Comparison of ENCODE assay signal across 37 cellular contexts in genomic region chr4:64022560-64022959, GRCh38.
"Had no signal": no experiment of that assay in that cellular context is flagged by ENCODE, and none has a peak within 500 bp of the region (broad histone marks: within the 10 kb centered on the region; RNA-seq: fewer than 3 reads in every experiment).

No MANE protein-coding gene starts in this region.

- H3K4me3 Mint-ChIP-seq: activated naive CD4-positive, alpha-beta T cell treated with anti-CD3 and anti-CD28 coated beads for 36 hours; activated naive CD4-positive, alpha-beta T cell treated with anti-CD3 and anti-CD28 coated beads, Interleukin-2, amount 10 ng/mL, durations not matched to agents 7 days and 5 days; activated naive CD4-positive, alpha-beta T cell treated with anti-CD3 and anti-CD28 coated beads, Interleukin-2, amount 50 U/mL, for 24 hours; activated naive CD8-positive, alpha-beta T cell; activated naive CD8-positive, alpha-beta T cell treated with anti-CD3 and anti-CD28 coated beads for 36 hours; activated naive CD8-positive, alpha-beta T cell treated with anti-CD3 and anti-CD28 coated beads, Interleukin-2, amount 10 ng/mL, durations not matched to agents 7 days and 5 days; activated naive CD8-positive, alpha-beta T cell treated with anti-CD3 and anti-CD28 coated beads, Interleukin-2, amount 50 U/mL, for 24 hours; activated T-cell treated with anti-CD3 and anti-CD28 coated beads, Interleukin-2, amount 50 U/mL, for 24 hours; activated T-cell treated with anti-CD3 and anti-CD28 coated beads, Interleukin-2, amount 50 U/mL, for 4 hours; activated T-cell treated with anti-CD3 and anti-CD28 coated beads, Interleukin-2, amount 50 U/mL, for 72 hours; activated T-helper 1 cell treated with anti-CD3 and anti-CD28 coated beads, Interleukin-12 subunit alpha, Interleukin-12 subunit beta, Interleukin-2, Interleukin-4 antibody, amounts not matched to agents 30 ng/mL and 10 ng/mL and 1 ng/mL, durations not matched to agents 14 hours and 24 hours and 36 hours; activated T-helper 17 cell treated with anti-CD3 and anti-CD28 coated beads, Interleukin-2, amount 50 U/mL, for 72 hours; brain; central memory CD8-positive, alpha-beta T cell had no signal

- H3K36me3 ChIP-seq: adrenal gland, ascending aorta, brain microvascular endothelial cell, cardiac muscle cell had no signal

- H3K4me1 ChIP-seq: adrenal gland, ascending aorta, body of pancreas had no signal

- H3K27me3 Mint-ChIP-seq: activated naive CD4-positive, alpha-beta T cell treated with anti-CD3 and anti-CD28 coated beads, Interleukin-2, amount 10 ng/mL, durations not matched to agents 7 days and 5 days; activated naive CD4-positive, alpha-beta T cell treated with anti-CD3 and anti-CD28 coated beads, Interleukin-2, amount 50 U/mL, for 24 hours; activated naive CD8-positive, alpha-beta T cell; activated naive CD8-positive, alpha-beta T cell treated with anti-CD3 and anti-CD28 coated beads for 36 hours; activated naive CD8-positive, alpha-beta T cell treated with anti-CD3 and anti-CD28 coated beads, Interleukin-2, amount 10 ng/mL, durations not matched to agents 7 days and 5 days; activated naive CD8-positive, alpha-beta T cell treated with anti-CD3 and anti-CD28 coated beads, Interleukin-2, amount 50 U/mL, for 24 hours; activated T-cell treated with anti-CD3 and anti-CD28 coated beads, Interleukin-2, amount 50 U/mL, for 24 hours; activated T-helper 17 cell treated with anti-CD3 and anti-CD28 coated beads, Interleukin-2, amount 50 U/mL, for 72 hours; central memory CD8-positive, alpha-beta T cell had no signal

- H3K9me3 ChIP-seq: adrenal gland had no signal

- H3K27me3 ChIP-seq: adrenal gland, ascending aorta, body of pancreas, brain microvascular endothelial cell, cardiac muscle cell had no signal

- H3K4me3 ChIP-seq: adrenal gland, ascending aorta, body of pancreas, cardiac muscle cell had no signal

- H3K36me3 Mint-ChIP-seq: activated naive CD4-positive, alpha-beta T cell treated with anti-CD3 and anti-CD28 coated beads, Interleukin-2, amount 10 ng/mL, durations not matched to agents 7 days and 5 days; activated naive CD4-positive, alpha-beta T cell treated with anti-CD3 and anti-CD28 coated beads, Interleukin-2, amount 50 U/mL, for 24 hours; activated naive CD8-positive, alpha-beta T cell; activated naive CD8-positive, alpha-beta T cell treated with anti-CD3 and anti-CD28 coated beads for 36 hours; activated naive CD8-positive, alpha-beta T cell treated with anti-CD3 and anti-CD28 coated beads, Interleukin-2, amount 10 ng/mL, durations not matched to agents 7 days and 5 days; brain had no signal

- H3K27ac Mint-ChIP-seq: activated naive CD4-positive, alpha-beta T cell treated with anti-CD3 and anti-CD28 coated beads for 36 hours; activated naive CD4-positive, alpha-beta T cell treated with anti-CD3 and anti-CD28 coated beads, Interleukin-2, amount 10 ng/mL, durations not matched to agents 7 days and 5 days; activated naive CD4-positive, alpha-beta T cell treated with anti-CD3 and anti-CD28 coated beads, Interleukin-2, amount 50 U/mL, for 24 hours; activated naive CD4-positive, alpha-beta T cell treated with anti-CD3 and anti-CD28 coated beads, Interleukin-2, amount 50 U/mL, for 72 hours; activated naive CD8-positive, alpha-beta T cell; activated naive CD8-positive, alpha-beta T cell treated with anti-CD3 and anti-CD28 coated beads for 36 hours; activated naive CD8-positive, alpha-beta T cell treated with anti-CD3 and anti-CD28 coated beads, Interleukin-2, amount 10 ng/mL, durations not matched to agents 7 days and 5 days; activated naive CD8-positive, alpha-beta T cell treated with anti-CD3 and anti-CD28 coated beads, Interleukin-2, amount 50 U/mL, for 24 hours; activated T-cell treated with anti-CD3 and anti-CD28 coated beads, Interleukin-2, amount 50 U/mL, for 24 hours; activated T-cell treated with anti-CD3 and anti-CD28 coated beads, Interleukin-2, amount 50 U/mL, for 72 hours; activated T-helper 1 cell treated with anti-CD3 and anti-CD28 coated beads, Interleukin-12 subunit alpha, Interleukin-12 subunit beta, Interleukin-2, Interleukin-4 antibody, amounts not matched to agents 30 ng/mL and 10 ng/mL and 1 ng/mL, durations not matched to agents 14 hours and 24 hours and 36 hours; activated T-helper 17 cell treated with anti-CD3 and anti-CD28 coated beads, Interleukin-2, amount 50 U/mL, for 72 hours; activated T-helper 2 cell treated with anti-CD3 and anti-CD28 coated beads, Interferon-gamma antibody, Interleukin-2, Interleukin-4, amounts not matched to agents 10 μg/mL and 5 μg/mL and 100 μg/mL, durations not matched to agents 14 hours and 24 hours and 36 hours; brain had no signal

- DNase-seq: activated effector memory CD4-positive, alpha-beta T cell treated with anti-CD3 and anti-CD28 coated beads, Interleukin-2, amount 50 U/mL, for 16 hours; activated effector memory CD4-positive, alpha-beta T cell treated with Interleukin-2 at 50 U/mL for 16 hours; activated gamma-delta T cell; activated gamma-delta T cell treated with Interleukin-2 at 50 U/mL for 16 hours; activated naive CD4-positive, alpha-beta T cell; activated naive CD4-positive, alpha-beta T cell treated with anti-CD3 and anti-CD28 coated beads for 36 hours; activated naive CD4-positive, alpha-beta T cell treated with anti-CD3 and anti-CD28 coated beads, Interleukin-2, amount 10 ng/mL, durations not matched to agents 7 days and 5 days; activated naive CD4-positive, alpha-beta T cell treated with anti-CD3 and anti-CD28 coated beads, Interleukin-2, amount 50 U/mL, for 16 hours; activated naive CD4-positive, alpha-beta T cell treated with Interleukin-2 at 50 U/mL for 16 hours; activated naive CD8-positive, alpha-beta T cell treated with anti-CD3 and anti-CD28 coated beads for 36 hours; activated naive CD8-positive, alpha-beta T cell treated with anti-CD3 and anti-CD28 coated beads, Interleukin-2, amount 10 ng/mL, durations not matched to agents 7 days and 5 days; activated naive CD8-positive, alpha-beta T cell treated with anti-CD3 and anti-CD28 coated beads, Interleukin-2, amount 50 U/mL, for 24 hours; activated T-cell treated with anti-CD3 and anti-CD28 coated beads, Interleukin-2, amount 50 U/mL, for 1 hour; activated T-cell treated with anti-CD3 and anti-CD28 coated beads, Interleukin-2, amount 50 U/mL, for 24 hours; activated T-cell treated with anti-CD3 and anti-CD28 coated beads, Interleukin-2, amount 50 U/mL, for 4 hours; activated T-cell treated with anti-CD3 and anti-CD28 coated beads, Interleukin-2, amount 50 U/mL, for 48 hours; activated T-cell treated with anti-CD3 and anti-CD28 coated beads, Interleukin-2, amount 50 U/mL, for 72 hours; adrenal gland; amniotic stem cell; amygdala; anterior cingulate cortex; aorta; body of pancreas; brain microvascular endothelial cell; caudate nucleus; central memory CD4-positive, alpha-beta T cell; cerebellar nuclear complex had no signal

- H3K4me1 Mint-ChIP-seq: activated naive CD4-positive, alpha-beta T cell treated with anti-CD3 and anti-CD28 coated beads, Interleukin-2, amount 10 ng/mL, durations not matched to agents 7 days and 5 days; activated naive CD4-positive, alpha-beta T cell treated with anti-CD3 and anti-CD28 coated beads, Interleukin-2, amount 50 U/mL, for 24 hours; activated naive CD8-positive, alpha-beta T cell treated with anti-CD3 and anti-CD28 coated beads for 36 hours; activated naive CD8-positive, alpha-beta T cell treated with anti-CD3 and anti-CD28 coated beads, Interleukin-2, amount 10 ng/mL, durations not matched to agents 7 days and 5 days; activated naive CD8-positive, alpha-beta T cell treated with anti-CD3 and anti-CD28 coated beads, Interleukin-2, amount 50 U/mL, for 24 hours; activated T-helper 17 cell treated with anti-CD3 and anti-CD28 coated beads, Interleukin-2, amount 50 U/mL, for 72 hours; brain; central memory CD8-positive, alpha-beta T cell had no signal

- ATAC-seq: activated naive CD4-positive, alpha-beta T cell treated with anti-CD3 and anti-CD28 coated beads, Interleukin-2, amount 50 U/mL, for 72 hours; activated naive CD8-positive, alpha-beta T cell treated with anti-CD3 and anti-CD28 coated beads, Interleukin-2, amount 50 U/mL, for 24 hours; activated T-cell treated with anti-CD3 and anti-CD28 coated beads, Interleukin-2, amount 50 U/mL, for 4 hours; activated T-cell treated with anti-CD3 and anti-CD28 coated beads, Interleukin-2, amount 50 U/mL, for 72 hours; activated T-helper 17 cell treated with anti-CD3 and anti-CD28 coated beads, Interleukin-2, amount 50 U/mL, for 72 hours; body of pancreas had no signal

- H3K27ac ChIP-seq: adrenal gland, ascending aorta, body of pancreas, brain microvascular endothelial cell, cardiac muscle cell had no signal
